Comparison of ENCODE assay signal across 2 cellular contexts in the genomic region with DNA sequence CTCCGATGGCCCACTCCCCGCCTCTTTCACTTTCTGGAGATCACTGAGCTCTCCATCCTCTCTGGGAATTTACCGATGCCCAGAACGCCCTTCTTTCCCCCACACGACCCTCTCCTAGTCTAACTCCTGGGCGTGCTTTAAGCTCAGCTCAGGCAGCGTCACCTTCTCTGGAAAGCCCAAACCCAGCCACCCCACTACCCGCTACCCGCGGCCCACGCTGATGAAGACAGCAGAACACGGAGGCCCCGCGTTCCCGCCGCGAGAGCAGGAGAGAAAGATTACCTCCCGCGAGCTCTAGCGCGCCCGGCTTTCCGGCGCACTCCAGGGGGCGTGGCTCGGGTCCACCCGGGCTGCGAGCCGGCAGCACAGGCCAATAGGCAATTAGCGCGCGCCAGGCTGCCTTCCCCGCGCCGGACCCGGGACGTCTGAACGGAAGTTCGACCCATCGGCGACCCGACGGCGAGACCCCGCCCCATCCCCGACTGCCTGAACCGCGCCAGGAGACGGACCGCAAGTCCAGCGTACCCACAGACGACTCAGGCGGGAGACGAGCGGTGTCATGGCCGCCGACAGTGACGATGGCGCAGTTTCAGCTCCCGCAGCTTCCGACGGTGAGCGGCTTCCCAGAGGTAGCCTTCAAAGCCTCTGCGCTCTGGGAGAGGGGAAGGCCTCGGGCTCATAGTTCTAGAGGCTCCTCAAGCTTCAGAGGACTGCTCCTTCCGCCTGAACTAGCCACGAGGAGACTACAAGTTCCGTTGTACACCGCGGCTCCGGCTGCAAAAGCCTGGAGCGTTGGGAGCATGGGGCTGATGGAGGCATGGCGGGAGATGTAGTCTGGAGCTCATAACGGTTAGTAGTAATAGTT.
TF ChIP-seq lines count a peak whose summit lies in the region.

A gene (minus strand): TSS at position 747 of the 865 bp plus-strand sequence. CDS start 5,935 bp downstream, outside the sequence.
A gene (plus strand): TSS at position 477 of the 865 bp plus-strand sequence. CDS start 83 bp downstream, at position 560.

TF ChIP-seq in HEK293, 187 proteins besides CTCF, POLR2A, EP300 and RAD21 (continued from another document and continues in another):
- TF ChIP-seq ZNF121 (tag by site-specific recombination; IDR thresholded peaks at IDR 0.05) = no peak
- TF ChIP-seq ZNF16 (tag by site-specific recombination; IDR thresholded peaks at IDR 0.05; ENCODE audit: low read depth) = no peak
- no peak for TF ChIP-seq SETDB1 (IDR thresholded peaks at IDR 0.05; ENCODE audit: insufficient read length, low read length)
- no peak for TF ChIP-seq ZNF654 (tag by site-specific recombination; IDR thresholded peaks at IDR 0.05; ENCODE audit: low read depth)
- TF ChIP-seq ZNF837 (tag by site-specific recombination; IDR thresholded peaks at IDR 0.05) = no peak
- TF ChIP-seq, protein P1, sequence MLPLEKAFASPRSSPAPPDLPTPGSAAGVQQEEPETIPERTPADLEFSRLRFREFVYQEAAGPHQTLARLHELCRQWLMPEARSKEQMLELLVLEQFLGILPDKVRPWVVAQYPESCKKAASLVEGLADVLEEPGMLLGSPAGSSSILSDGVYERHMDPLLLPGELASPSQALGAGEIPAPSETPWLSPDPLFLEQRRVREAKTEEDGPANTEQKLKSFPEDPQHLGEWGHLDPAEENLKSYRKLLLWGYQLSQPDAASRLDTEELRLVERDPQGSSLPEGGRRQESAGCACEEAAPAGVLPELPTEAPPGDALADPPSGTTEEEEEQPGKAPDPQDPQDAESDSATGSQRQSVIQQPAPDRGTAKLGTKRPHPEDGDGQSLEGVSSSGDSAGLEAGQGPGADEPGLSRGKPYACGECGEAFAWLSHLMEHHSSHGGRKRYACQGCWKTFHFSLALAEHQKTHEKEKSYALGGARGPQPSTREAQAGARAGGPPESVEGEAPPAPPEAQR (tag by site-specific recombination; IDR thresholded peaks at IDR 0.05) = no peak
- no peak for TF ChIP-seq ZNF48 (tag by site-specific recombination; IDR thresholded peaks at IDR 0.05)
- peak; percentile 25; the same call in 1 of the 2 replicates for TF ChIP-seq OVOL3 (tag by site-specific recombination; IDR thresholded peaks at IDR 0.05)
- TF ChIP-seq ZNF660 (tag by site-specific recombination; IDR thresholded peaks at IDR 0.05) = peak; percentile 73
- TF ChIP-seq, protein P2, sequence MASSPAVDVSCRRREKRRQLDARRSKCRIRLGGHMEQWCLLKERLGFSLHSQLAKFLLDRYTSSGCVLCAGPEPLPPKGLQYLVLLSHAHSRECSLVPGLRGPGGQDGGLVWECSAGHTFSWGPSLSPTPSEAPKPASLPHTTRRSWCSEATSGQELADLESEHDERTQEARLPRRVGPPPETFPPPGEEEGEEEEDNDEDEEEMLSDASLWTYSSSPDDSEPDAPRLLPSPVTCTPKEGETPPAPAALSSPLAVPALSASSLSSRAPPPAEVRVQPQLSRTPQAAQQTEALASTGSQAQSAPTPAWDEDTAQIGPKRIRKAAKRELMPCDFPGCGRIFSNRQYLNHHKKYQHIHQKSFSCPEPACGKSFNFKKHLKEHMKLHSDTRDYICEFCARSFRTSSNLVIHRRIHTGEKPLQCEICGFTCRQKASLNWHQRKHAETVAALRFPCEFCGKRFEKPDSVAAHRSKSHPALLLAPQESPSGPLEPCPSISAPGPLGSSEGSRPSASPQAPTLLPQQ (tag by site-specific recombination; IDR thresholded peaks at IDR 0.05) = peak; percentile 65
- no peak for TF ChIP-seq ZNF670 (tag by site-specific recombination; IDR thresholded peaks at IDR 0.05; ENCODE audit: low read depth)
- TF ChIP-seq ZNF302 (tag by site-specific recombination; IDR thresholded peaks at IDR 0.05; ENCODE audit: low read depth) = no peak
- no peak for TF ChIP-seq ZNF112 (tag by site-specific recombination; IDR thresholded peaks at IDR 0.05)
- TF ChIP-seq, protein P3, sequence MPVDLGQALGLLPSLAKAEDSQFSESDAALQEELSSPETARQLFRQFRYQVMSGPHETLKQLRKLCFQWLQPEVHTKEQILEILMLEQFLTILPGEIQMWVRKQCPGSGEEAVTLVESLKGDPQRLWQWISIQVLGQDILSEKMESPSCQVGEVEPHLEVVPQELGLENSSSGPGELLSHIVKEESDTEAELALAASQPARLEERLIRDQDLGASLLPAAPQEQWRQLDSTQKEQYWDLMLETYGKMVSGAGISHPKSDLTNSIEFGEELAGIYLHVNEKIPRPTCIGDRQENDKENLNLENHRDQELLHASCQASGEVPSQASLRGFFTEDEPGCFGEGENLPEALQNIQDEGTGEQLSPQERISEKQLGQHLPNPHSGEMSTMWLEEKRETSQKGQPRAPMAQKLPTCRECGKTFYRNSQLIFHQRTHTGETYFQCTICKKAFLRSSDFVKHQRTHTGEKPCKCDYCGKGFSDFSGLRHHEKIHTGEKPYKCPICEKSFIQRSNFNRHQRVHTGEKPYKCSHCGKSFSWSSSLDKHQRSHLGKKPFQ (tag by site-specific recombination; IDR thresholded peaks at IDR 0.05) = no peak
- TF ChIP-seq KLF1 (tag by site-specific recombination; IDR thresholded peaks at IDR 0.05) = no peak; the same call in 1 of the 2 replicates
- TF ChIP-seq HOXA7 (CRISPR knock-in tag; IDR thresholded peaks at IDR 0.05; ENCODE audit: borderline replicate concordance) = no peak
- TF ChIP-seq ZSCAN23 (tag by site-specific recombination; IDR thresholded peaks at IDR 0.05) = 0 out of 2 replicates have a peak, but pooled peaks have one; percentile 20
- TF ChIP-seq ZNF394 (tag by site-specific recombination; IDR thresholded peaks at IDR 0.05; ENCODE audit: borderline replicate concordance) = peak; percentile 44; the same call in 1 of the 2 replicates
- no peak for TF ChIP-seq ZNF510 (tag by site-specific recombination; IDR thresholded peaks at IDR 0.05; ENCODE audit: insufficient replicate concordance)
- TF ChIP-seq ZNF501 (tag by site-specific recombination; IDR thresholded peaks at IDR 0.05) = peak; percentile 96
- peak; percentile 62; the same call in 1 of the 2 replicates for TF ChIP-seq TRIM28 (IDR thresholded peaks at IDR 0.05; ENCODE audit: borderline replicate concordance, low read length)
- TF ChIP-seq, protein P4, sequence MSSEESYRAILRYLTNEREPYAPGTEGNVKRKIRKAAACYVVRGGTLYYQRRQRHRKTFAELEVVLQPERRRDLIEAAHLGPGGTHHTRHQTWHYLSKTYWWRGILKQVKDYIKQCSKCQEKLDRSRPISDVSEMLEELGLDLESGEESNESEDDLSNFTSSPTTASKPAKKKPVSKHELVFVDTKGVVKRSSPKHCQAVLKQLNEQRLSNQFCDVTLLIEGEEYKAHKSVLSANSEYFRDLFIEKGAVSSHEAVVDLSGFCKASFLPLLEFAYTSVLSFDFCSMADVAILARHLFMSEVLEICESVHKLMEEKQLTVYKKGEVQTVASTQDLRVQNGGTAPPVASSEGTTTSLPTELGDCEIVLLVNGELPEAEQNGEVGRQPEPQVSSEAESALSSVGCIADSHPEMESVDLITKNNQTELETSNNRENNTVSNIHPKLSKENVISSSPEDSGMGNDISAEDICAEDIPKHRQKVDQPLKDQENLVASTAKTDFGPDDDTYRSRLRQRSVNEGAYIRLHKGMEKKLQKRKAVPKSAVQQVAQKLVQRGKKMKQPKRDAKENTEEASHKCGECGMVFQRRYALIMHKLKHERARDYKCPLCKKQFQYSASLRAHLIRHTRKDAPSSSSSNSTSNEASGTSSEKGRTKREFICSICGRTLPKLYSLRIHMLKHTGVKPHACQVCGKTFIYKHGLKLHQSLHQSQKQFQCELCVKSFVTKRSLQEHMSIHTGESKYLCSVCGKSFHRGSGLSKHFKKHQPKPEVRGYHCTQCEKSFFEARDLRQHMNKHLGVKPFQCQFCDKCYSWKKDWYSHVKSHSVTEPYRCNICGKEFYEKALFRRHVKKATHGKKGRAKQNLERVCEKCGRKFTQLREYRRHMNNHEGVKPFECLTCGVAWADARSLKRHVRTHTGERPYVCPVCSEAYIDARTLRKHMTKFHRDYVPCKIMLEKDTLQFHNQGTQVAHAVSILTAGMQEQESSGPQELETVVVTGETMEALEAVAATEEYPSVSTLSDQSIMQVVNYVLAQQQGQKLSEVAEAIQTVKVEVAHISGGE (tag by site-specific recombination; conservative IDR thresholded peaks at IDR 0.05; ENCODE audit: low read depth) = peak; percentile 98

TF ChIP-seq in neural cell, 6 proteins besides CTCF, POLR2A, EP300 and RAD21 (continued from another document):
- TF ChIP-seq, protein P5, sequence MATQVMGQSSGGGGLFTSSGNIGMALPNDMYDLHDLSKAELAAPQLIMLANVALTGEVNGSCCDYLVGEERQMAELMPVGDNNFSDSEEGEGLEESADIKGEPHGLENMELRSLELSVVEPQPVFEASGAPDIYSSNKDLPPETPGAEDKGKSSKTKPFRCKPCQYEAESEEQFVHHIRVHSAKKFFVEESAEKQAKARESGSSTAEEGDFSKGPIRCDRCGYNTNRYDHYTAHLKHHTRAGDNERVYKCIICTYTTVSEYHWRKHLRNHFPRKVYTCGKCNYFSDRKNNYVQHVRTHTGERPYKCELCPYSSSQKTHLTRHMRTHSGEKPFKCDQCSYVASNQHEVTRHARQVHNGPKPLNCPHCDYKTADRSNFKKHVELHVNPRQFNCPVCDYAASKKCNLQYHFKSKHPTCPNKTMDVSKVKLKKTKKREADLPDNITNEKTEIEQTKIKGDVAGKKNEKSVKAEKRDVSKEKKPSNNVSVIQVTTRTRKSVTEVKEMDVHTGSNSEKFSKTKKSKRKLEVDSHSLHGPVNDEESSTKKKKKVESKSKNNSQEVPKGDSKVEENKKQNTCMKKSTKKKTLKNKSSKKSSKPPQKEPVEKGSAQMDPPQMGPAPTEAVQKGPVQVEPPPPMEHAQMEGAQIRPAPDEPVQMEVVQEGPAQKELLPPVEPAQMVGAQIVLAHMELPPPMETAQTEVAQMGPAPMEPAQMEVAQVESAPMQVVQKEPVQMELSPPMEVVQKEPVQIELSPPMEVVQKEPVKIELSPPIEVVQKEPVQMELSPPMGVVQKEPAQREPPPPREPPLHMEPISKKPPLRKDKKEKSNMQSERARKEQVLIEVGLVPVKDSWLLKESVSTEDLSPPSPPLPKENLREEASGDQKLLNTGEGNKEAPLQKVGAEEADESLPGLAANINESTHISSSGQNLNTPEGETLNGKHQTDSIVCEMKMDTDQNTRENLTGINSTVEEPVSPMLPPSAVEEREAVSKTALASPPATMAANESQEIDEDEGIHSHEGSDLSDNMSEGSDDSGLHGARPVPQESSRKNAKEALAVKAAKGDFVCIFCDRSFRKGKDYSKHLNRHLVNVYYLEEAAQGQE (IDR thresholded peaks at IDR 0.05; ENCODE audit: borderline replicate concordance) = peak; percentile 86
- TF ChIP-seq TAF1 (IDR thresholded peaks at IDR 0.05; ENCODE audit: low read depth) = peak; percentile 92
- no peak for TF ChIP-seq SMC3 (conservative IDR thresholded peaks at IDR 0.05; ENCODE audit: poor library complexity)
- peak; percentile 84 for TF ChIP-seq MXI1 (conservative IDR thresholded peaks at IDR 0.05; ENCODE audit: poor library complexity, severe bottlenecking)
